23 cellular contexts compared by ENCODE assay signal in the genomic region with DNA sequence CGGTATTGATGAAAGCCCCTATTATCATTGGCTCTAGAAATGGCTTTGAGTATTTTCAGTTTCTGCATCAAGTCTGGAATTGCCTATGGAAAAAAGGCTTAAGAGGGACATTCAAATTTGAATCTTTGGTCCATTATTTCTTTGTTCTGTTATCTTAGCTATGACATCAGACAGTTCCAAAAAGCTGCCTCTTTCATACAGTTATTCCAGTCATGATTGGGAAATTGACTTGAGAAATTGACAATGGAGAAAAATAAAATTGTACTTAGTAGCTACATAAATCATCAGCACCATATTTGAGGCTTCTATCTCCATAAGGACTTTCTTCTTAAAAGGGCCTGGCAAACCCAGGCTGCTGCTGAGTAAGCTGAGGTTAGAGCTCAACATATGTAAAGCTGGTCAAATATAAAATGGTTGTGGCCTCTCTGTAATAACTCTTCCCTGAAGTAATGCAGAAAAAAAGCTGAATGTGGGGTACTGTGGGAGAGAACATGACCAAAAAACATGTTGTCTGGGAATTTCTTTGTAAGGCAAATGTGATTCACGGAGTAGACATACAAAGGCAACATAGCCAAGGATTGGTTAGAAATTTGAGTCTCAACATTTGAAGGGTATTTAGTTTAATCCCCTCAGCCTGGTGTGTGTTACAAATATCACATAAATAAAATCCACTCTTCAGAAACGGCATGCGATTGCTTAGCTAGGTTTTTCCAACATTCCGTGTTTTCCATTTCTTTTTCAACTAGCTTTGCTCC.
A peak's percentile ranks its signal among the peaks of the same experiment; 100 is the strongest.
DNase-seq lines count a peak whose midpoint lies in the region; ATAC-seq, FAIRE-seq and TF ChIP-seq lines count a peak whose summit lies in the region.
"Had no signal": no experiment of that assay in that cellular context is flagged by ENCODE, and none has a peak within 500 bp of the region (broad histone marks: within the 10 kb centered on the region; RNA-seq: fewer than 3 reads in every experiment).

No MANE protein-coding gene starts in this region.

- no peak overlapping the region for H3K4me3 ChIP-seq in astrocyte (ENCODE audit: insufficient read depth, low read depth, low read length)
- no peak overlapping the region for H3K4me3 ChIP-seq in fibroblast of the aortic adventitia (ENCODE audit: low read depth, low read length)
- peak overlapping the region; percentile 14 for H3K4me3 ChIP-seq in smooth muscle cell
- H3K4me3 ChIP-seq: cardiac muscle cell, psoas muscle, SK-N-MC, thyroid gland had no signal

- H3K36me3 Mint-ChIP-seq in astrocyte (ENCODE audit: low read depth, unreplicated experiment) = peaks cover 2% of the 10 kb centered on the region
- H3K36me3 Mint-ChIP-seq: activated naive CD8-positive, alpha-beta T cell treated with anti-CD3 and anti-CD28 coated beads for 36 hours; natural killer cell had no signal

- peak; percentile 16 for DNase-seq in GM03348 (ENCODE audit: low spot score)
- no peak for DNase-seq in astrocyte (ENCODE audit: low read depth)
- peak; percentile 61 for DNase-seq in fibroblast of the aortic adventitia (ENCODE audit: low read depth)
- DNase-seq in smooth muscle cell (lab: John Stamatoyannopoulos, UW; ENCODE audit: unreplicated experiment) = no peak
- no peak for DNase-seq in stimulated activated CD4-positive, alpha-beta T cell treated with anti-CD3 and anti-CD28 coated beads, Interleukin-2, amount 100 ng/mL, for 48 hours
- no peak for DNase-seq in RWPE1 (ENCODE audit: low spot score)
- DNase-seq: activated CD4-positive, CD25-positive, alpha-beta regulatory T cell treated with anti-CD3 and anti-CD28 coated beads, Interleukin-2, amount 50 U/mL, for 72 hours; activated naive CD8-positive, alpha-beta T cell treated with anti-CD3 and anti-CD28 coated beads for 36 hours; effector CD4-positive, alpha-beta T cell; hippocampal formation; kidney; natural killer cell; NCI-H2171; psoas muscle; stimulated activated CD4-positive, alpha-beta T cell treated with anti-CD3 and anti-CD28 coated beads, Interleukin-12 subunit alpha, Interleukin-12 subunit beta, amount 100 ng/mL, for 4 hours; T1000 had no signal

- no peaks in the 10 kb centered on the region for H3K9me3 ChIP-seq in astrocyte (ENCODE audit: insufficient read depth, low read depth, low read length)
- H3K9me3 ChIP-seq in smooth muscle cell (replicated peaks; ENCODE audit: low read depth) = no peaks in the 10 kb centered on the region
- H3K9me3 ChIP-seq: Caco-2, psoas muscle, thyroid gland had no signal

- CTCF ChIA-PET in RWPE1 (lab: Yijun Ruan, JAX) = interaction anchor here (0.6 to 1.2 kb wide), 3 partner anchors 45 to 743 kb away, joined by 3 read pairs; no protein-coding TSS in a partner anchor

- H3K4me3 Mint-ChIP-seq in astrocyte (ENCODE audit: unreplicated experiment) = no peak overlapping the region
- H3K4me3 Mint-ChIP-seq: activated naive CD8-positive, alpha-beta T cell treated with anti-CD3 and anti-CD28 coated beads for 36 hours; activated T-helper 1 cell treated with anti-CD3 and anti-CD28 coated beads, Interleukin-12 subunit alpha, Interleukin-12 subunit beta, Interleukin-2, Interleukin-4 antibody, amounts not matched to agents 30 ng/mL and 10 ng/mL and 1 ng/mL, durations not matched to agents 14 hours and 24 hours and 36 hours; natural killer cell had no signal

- POLR2A ChIA-PET in RWPE1 (lab: Yijun Ruan, JAX; ENCODE audit: low non-redundant PET) = no interaction called here

- H3K4me1 Mint-ChIP-seq in astrocyte (ENCODE audit: low read depth, unreplicated experiment) = peaks cover 22% of the 10 kb centered on the region
- H3K4me1 Mint-ChIP-seq: activated naive CD8-positive, alpha-beta T cell treated with anti-CD3 and anti-CD28 coated beads for 36 hours; natural killer cell had no signal

- H3K36me3 ChIP-seq in astrocyte (ENCODE audit: insufficient read depth, low read length) (no peaks in the 10 kb centered on the region), smooth muscle cell (ENCODE audit: low read depth) (no peaks in the 10 kb centered on the region)
- H3K36me3 ChIP-seq: cardiac muscle cell, thyroid gland had no signal

- ATAC-seq in GM18520 (IDR thresholded peaks at IDR 0.05; ENCODE audit: unreplicated experiment) (no peak), HG03469 (IDR thresholded peaks at IDR 0.05; ENCODE audit: unreplicated experiment) (no peak)
- ATAC-seq: natural killer cell had no signal

- no peaks in the 10 kb centered on the region for H3K27me3 ChIP-seq in astrocyte (ENCODE audit: insufficient read depth, low read length)
- no peaks in the 10 kb centered on the region for H3K27me3 ChIP-seq in smooth muscle cell (ENCODE audit: low read depth)
- H3K27me3 ChIP-seq: cardiac muscle cell, thyroid gland had no signal

- H3K27ac Mint-ChIP-seq in astrocyte (ENCODE audit: unreplicated experiment) = peak overlapping the region; percentile 92
- H3K27ac Mint-ChIP-seq: activated naive CD8-positive, alpha-beta T cell treated with anti-CD3 and anti-CD28 coated beads for 36 hours; activated T-helper 1 cell treated with anti-CD3 and anti-CD28 coated beads, Interleukin-12 subunit alpha, Interleukin-12 subunit beta, Interleukin-2, Interleukin-4 antibody, amounts not matched to agents 30 ng/mL and 10 ng/mL and 1 ng/mL, durations not matched to agents 14 hours and 24 hours and 36 hours; natural killer cell had no signal

- H4K20me1 ChIP-seq in astrocyte (ENCODE audit: insufficient read depth, low read length) (no peaks in the 10 kb centered on the region), smooth muscle cell (ENCODE audit: low read depth) (no peaks in the 10 kb centered on the region)

- H3K4me1 ChIP-seq in astrocyte (ENCODE audit: insufficient read depth, low read length) (peaks cover 7% of the 10 kb centered on the region), smooth muscle cell (ENCODE audit: low read depth) (peaks cover 13% of the 10 kb centered on the region)
- H3K4me1 ChIP-seq: Caco-2 had no signal

- no peaks in the 10 kb centered on the region for H3K79me2 ChIP-seq in astrocyte (ENCODE audit: insufficient read depth, low read length)
- H3K79me2 ChIP-seq in smooth muscle cell (ENCODE audit: low read depth) = no peaks in the 10 kb centered on the region

- no peaks in the 10 kb centered on the region for H3K27me3 Mint-ChIP-seq in astrocyte (ENCODE audit: low read depth, unreplicated experiment)

- peaks cover 18% of the 10 kb centered on the region for H3F3A ChIP-seq in smooth muscle cell (ENCODE audit: low read depth)

- no peak overlapping the region for H2AFZ ChIP-seq in astrocyte (ENCODE audit: low read depth, low read length)
- H2AFZ ChIP-seq in smooth muscle cell (ENCODE audit: low read depth) = no peak overlapping the region

- no peak overlapping the region for H3K9ac ChIP-seq in astrocyte (ENCODE audit: low read length)
- peak overlapping the region; percentile 83 for H3K9ac ChIP-seq in smooth muscle cell (ENCODE audit: low read depth)

- H3K4me2 ChIP-seq in astrocyte (ENCODE audit: low read length) (peak overlapping the region; percentile 20), smooth muscle cell (peak overlapping the region; percentile 78)

- WGBS in smooth muscle cell (ENCODE audit: low lambda C conversion rate) = 31% methylated on average over 5 of the region's 5 CpGs

- FAIRE-seq in astrocyte (lab: Jason Lieb, UNC) = peak; percentile 37

- H3K9me3 Mint-ChIP-seq in astrocyte (ENCODE audit: unreplicated experiment) = peaks cover 3% of the 10 kb centered on the region
- H3K9me3 Mint-ChIP-seq: activated naive CD8-positive, alpha-beta T cell treated with anti-CD3 and anti-CD28 coated beads for 36 hours; activated T-helper 1 cell treated with anti-CD3 and anti-CD28 coated beads, Interleukin-12 subunit alpha, Interleukin-12 subunit beta, Interleukin-2, Interleukin-4 antibody, amounts not matched to agents 30 ng/mL and 10 ng/mL and 1 ng/mL, durations not matched to agents 14 hours and 24 hours and 36 hours; natural killer cell had no signal

- TF ChIP-seq CTCF in astrocyte (IDR thresholded peaks at IDR 0.05; ENCODE audit: insufficient read depth, low read depth, low read length) (no peak), fibroblast of the aortic adventitia (IDR thresholded peaks at IDR 0.05; ENCODE audit: insufficient read depth, low read length) (no peak), smooth muscle cell (IDR thresholded peaks at IDR 0.05; ENCODE audit: borderline replicate concordance, insufficient read depth, poor library complexity, severe bottlenecking) (no peak), RWPE1 (conservative IDR thresholded peaks at IDR 0.05; ENCODE audit: low read depth) (no peak)

- H3K27ac ChIP-seq in astrocyte (ENCODE audit: low read depth, low read length) = no peak overlapping the region
- H3K27ac ChIP-seq in smooth muscle cell (ENCODE audit: low read depth) = peak overlapping the region; percentile 96
- no peak overlapping the region for H3K27ac ChIP-seq in RWPE1
- H3K27ac ChIP-seq: cardiac muscle cell, psoas muscle, SK-N-MC had no signal

Comparison
In these comparisons a context has a peak if more than half of its experiments do, and no peak if none do; other contexts are left out.
1. DNase-seq: peak in GM03348 (single experiment) and fibroblast of the aortic adventitia (single experiment); none in astrocyte (single experiment), smooth muscle cell (single experiment), stimulated activated CD4-positive, alpha-beta T cell treated with anti-CD3 and anti-CD28 coated beads, Interleukin-2, amount 100 ng/mL, for 48 hours (0 of 2) and RWPE1 (single experiment).